In genomic region chr16:17424771-17425170, GRCh38 we compare ENCODE assay signal across 36 cellular contexts. TPM values are rescaled to one million over a fixed set of nuclear protein-coding genes. Genes with fewer than 3 reads are reported as not detected.
"Had no signal": no experiment of that assay in that cellular context is flagged by ENCODE, and none has a peak within 500 bp of the region (broad histone marks: within the 10 kb centered on the region; RNA-seq: fewer than 3 reads in every experiment).

No MANE protein-coding gene starts in this region.

- DNase-seq: activated B cell treated with CpG ODN at 0.5 μM for 24 hours; activated CD4-positive, alpha-beta memory T cell treated with anti-CD3 and anti-CD28 coated beads, Interleukin-2, amount 10 ng/mL, durations not matched to agents 7 days and 5 days; activated CD4-positive, alpha-beta T cell treated with anti-CD3 and anti-CD28 coated beads for 4 hours; activated CD4-positive, alpha-beta T cell treated with anti-CD3 and anti-CD28 coated beads, Interleukin-2, amount 50 U/mL, for 1 hour; activated CD4-positive, CD25-positive, alpha-beta regulatory T cell treated with anti-CD3 and anti-CD28 coated beads, Interleukin-2, amount 50 U/mL, for 72 hours; activated CD8-positive, alpha-beta memory T cell treated with anti-CD3 and anti-CD28 coated beads for 24 hours; activated CD8-positive, alpha-beta memory T cell treated with anti-CD3 and anti-CD28 coated beads, Interleukin-2, amount 10 ng/mL, durations not matched to agents 7 days and 5 days; activated CD8-positive, alpha-beta memory T cell treated with anti-CD3 and anti-CD28 coated beads, Interleukin-2, amount 50 U/mL, for 48 hours; activated effector memory CD4-positive, alpha-beta T cell treated with Interleukin-2 at 50 U/mL for 16 hours; activated naive CD4-positive, alpha-beta T cell treated with anti-CD3 and anti-CD28 coated beads, Interleukin-2, amount 10 ng/mL, durations not matched to agents 7 days and 5 days; activated naive CD8-positive, alpha-beta T cell treated with anti-CD3 and anti-CD28 coated beads, Interleukin-2, amount 50 U/mL, for 24 hours; activated T-cell treated with anti-CD3 and anti-CD28 coated beads, Interleukin-2, amount 50 U/mL, for 48 hours; anterior cingulate cortex; caudate nucleus; cerebellar nuclear complex; NCI-H1092; NCI-H1436 treated with DMSO at 0.1 percent for 48 hours; NCI-H1694 treated with DMSO at 0.1 percent for 48 hours; NCI-H2029; NCI-H2227 treated with DMSO at 0.1 percent for 48 hours; NCI-H446; NCI-H524; NCI-H69; SIG-M5; T-cell; T-helper 2 cell; T-helper 9 cell had no signal

- H3K4me2 ChIP-seq: KMS-11 had no signal

- FAIRE-seq: bronchial epithelial cell, colon had no signal

- H3K27ac Mint-ChIP-seq: activated B cell treated with CpG ODN at 0.5 μM for 24 hours; activated CD4-positive, alpha-beta memory T cell treated with anti-CD3 and anti-CD28 coated beads, Interleukin-2, amount 10 ng/mL, durations not matched to agents 7 days and 5 days; activated CD8-positive, alpha-beta memory T cell treated with anti-CD3 and anti-CD28 coated beads, Interleukin-2, amount 10 ng/mL, durations not matched to agents 7 days and 5 days; activated naive CD4-positive, alpha-beta T cell treated with anti-CD3 and anti-CD28 coated beads, Interleukin-2, amount 10 ng/mL, durations not matched to agents 7 days and 5 days; activated naive CD8-positive, alpha-beta T cell; activated naive CD8-positive, alpha-beta T cell treated with anti-CD3 and anti-CD28 coated beads, Interleukin-2, amount 50 U/mL, for 24 hours; brain had no signal

- H3K27ac ChIP-seq: KMS-11, VCaP had no signal

- H3K9ac ChIP-seq: KMS-11 had no signal

- H3K4me3 Mint-ChIP-seq: activated B cell treated with CpG ODN at 0.5 μM for 24 hours; activated CD4-positive, alpha-beta memory T cell treated with anti-CD3 and anti-CD28 coated beads, Interleukin-2, amount 10 ng/mL, durations not matched to agents 7 days and 5 days; activated CD8-positive, alpha-beta memory T cell treated with anti-CD3 and anti-CD28 coated beads, Interleukin-2, amount 10 ng/mL, durations not matched to agents 7 days and 5 days; activated naive CD4-positive, alpha-beta T cell treated with anti-CD3 and anti-CD28 coated beads, Interleukin-2, amount 10 ng/mL, durations not matched to agents 7 days and 5 days; activated naive CD8-positive, alpha-beta T cell; activated naive CD8-positive, alpha-beta T cell treated with anti-CD3 and anti-CD28 coated beads, Interleukin-2, amount 50 U/mL, for 24 hours; brain; T-cell had no signal

- H3K27me3 Mint-ChIP-seq: activated B cell treated with CpG ODN at 0.5 μM for 24 hours; activated CD4-positive, alpha-beta memory T cell treated with anti-CD3 and anti-CD28 coated beads, Interleukin-2, amount 10 ng/mL, durations not matched to agents 7 days and 5 days; activated CD8-positive, alpha-beta memory T cell treated with anti-CD3 and anti-CD28 coated beads, Interleukin-2, amount 10 ng/mL, durations not matched to agents 7 days and 5 days; activated naive CD4-positive, alpha-beta T cell treated with anti-CD3 and anti-CD28 coated beads, Interleukin-2, amount 10 ng/mL, durations not matched to agents 7 days and 5 days; activated naive CD8-positive, alpha-beta T cell; activated naive CD8-positive, alpha-beta T cell treated with anti-CD3 and anti-CD28 coated beads, Interleukin-2, amount 50 U/mL, for 24 hours; T-cell had no signal

- ATAC-seq: activated CD8-positive, alpha-beta memory T cell treated with anti-CD3 and anti-CD28 coated beads, Interleukin-2, amount 10 ng/mL, durations not matched to agents 7 days and 5 days; activated naive CD8-positive, alpha-beta T cell treated with anti-CD3 and anti-CD28 coated beads, Interleukin-2, amount 50 U/mL, for 24 hours; Panc1; SK-N-SH treated with all-trans-retinoic acid at 6 μM for 48 hours; T-cell had no signal

RNA-seq across cellular contexts. Expression of gene XYLT1, which starts 46.0 kb away (rescaled TPM):
- total RNA-seq: MCF 10A had no signal
